Comparison of ENCODE assay signal across 18 cellular contexts in genomic region chr6:2756245-2756644, GRCh38.
"Had no signal": no experiment of that assay in that cellular context is flagged by ENCODE, and none has a peak within 500 bp of the region (broad histone marks: within the 10 kb centered on the region; RNA-seq: fewer than 3 reads in every experiment).

No MANE protein-coding gene starts in this region.

- H3K27me3 ChIP-seq: dorsolateral prefrontal cortex, heart left ventricle, tibial artery, upper lobe of left lung, vagina had no signal

- H3K27ac ChIP-seq: spleen, upper lobe of left lung, vagina had no signal

- ATAC-seq: left colon; left ventricle myocardium superior; stimulated activated memory B cell treated with anti-CD40 and anti-IgM and Interleukin-4, amounts not matched to agents 10 μg/mL and 1 μg/mL and 100 μg/mL, for 72 hours had no signal

- H3K4me3 ChIP-seq: dorsolateral prefrontal cortex, heart left ventricle, lung, spleen, tibial artery, upper lobe of left lung, vagina had no signal

- H3K9me3 ChIP-seq: heart left ventricle, spleen, tibial artery, upper lobe of left lung, vagina had no signal

- H3K36me3 ChIP-seq: heart left ventricle, spleen, tibial artery, upper lobe of left lung, vagina had no signal

- DNase-seq: dorsolateral prefrontal cortex; effector CD8-positive, alpha-beta T cell; foreskin melanocyte; heart left ventricle; hippocampal formation; left colon; left ventricle myocardium superior; mesenchymal stem cell; midbrain; spleen; stimulated activated CD4-positive, alpha-beta T cell treated with anti-CD3 and anti-CD28 coated beads, Interleukin-15, amount 100 ng/mL, for 24 hours; stimulated activated CD4-positive, alpha-beta T cell treated with anti-CD3 and anti-CD28 coated beads, Interleukin-1b, Interleukin-23, amount 100 ng/mL, for 48 hours; stimulated activated CD4-positive, alpha-beta T cell treated with anti-CD3 and anti-CD28 coated beads, Interleukin-4, amount 100 ng/mL, for 24 hours; tibial artery; upper lobe of left lung had no signal

- H3K4me1 ChIP-seq: upper lobe of left lung, vagina had no signal
